Comparison of ENCODE assay signal across 1 cellular context in genomic region chr20:62390306-62391164, GRCh38.
TF ChIP-seq lines count a peak whose summit lies in the region.

No MANE protein-coding gene starts in this region.

TF ChIP-seq in K562, 482 proteins besides CTCF, POLR2A, EP300 and RAD21 (continued from another document):
- TF ChIP-seq SNRNP70 (optimal IDR thresholded peaks at IDR 0.05; ENCODE audit: low read depth, low read length): peak; percentile 5
- TF ChIP-seq, protein P1, sequence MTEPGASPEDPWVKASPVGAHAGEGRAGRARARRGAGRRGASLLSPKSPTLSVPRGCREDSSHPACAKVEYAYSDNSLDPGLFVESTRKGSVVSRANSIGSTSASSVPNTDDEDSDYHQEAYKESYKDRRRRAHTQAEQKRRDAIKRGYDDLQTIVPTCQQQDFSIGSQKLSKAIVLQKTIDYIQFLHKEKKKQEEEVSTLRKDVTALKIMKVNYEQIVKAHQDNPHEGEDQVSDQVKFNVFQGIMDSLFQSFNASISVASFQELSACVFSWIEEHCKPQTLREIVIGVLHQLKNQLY (CRISPR knock-in tag; conservative IDR thresholded peaks at IDR 0.05): no peak
TF ChIP-seq in K562: peak in this region for 6.
